Comparison of ENCODE assay signal across 1 cellular context in the genomic region with DNA sequence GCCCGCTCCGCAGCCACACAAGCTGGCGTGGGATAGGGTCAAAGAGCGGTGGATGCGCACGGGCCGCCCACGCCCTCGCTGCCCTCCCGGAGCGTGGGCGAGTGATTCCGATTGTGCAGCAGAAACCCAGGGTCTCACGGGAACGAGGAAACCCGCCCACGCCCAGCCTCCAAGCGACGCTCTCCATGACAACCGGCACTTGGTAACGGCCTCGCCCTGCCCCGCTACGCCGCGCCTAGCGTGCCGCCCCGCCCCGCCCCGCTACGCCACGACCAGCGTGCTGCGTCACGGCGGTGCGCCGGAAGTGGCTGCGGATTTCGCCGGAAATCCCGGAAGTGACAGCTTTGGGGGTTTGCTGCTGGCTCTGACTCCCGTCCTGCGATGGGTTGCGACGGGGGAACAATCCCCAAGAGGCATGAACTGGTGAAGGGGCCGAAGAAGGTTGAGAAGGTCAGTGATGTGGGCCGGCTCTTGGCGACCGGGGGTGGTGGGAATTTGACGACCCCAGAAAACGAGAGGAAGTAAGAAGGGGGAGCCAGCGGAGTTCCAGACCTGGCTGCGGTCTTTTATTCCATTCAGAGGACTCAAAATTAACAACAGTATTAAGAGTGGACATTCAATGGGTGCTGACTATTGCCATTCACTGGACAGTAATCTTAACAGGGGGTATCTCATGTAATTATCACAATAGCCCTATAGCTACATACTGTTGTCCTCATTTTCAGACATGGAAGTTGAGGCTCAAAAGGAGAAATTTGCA.
A peak's percentile ranks its signal among the peaks of the same experiment; 100 is the strongest.
TF ChIP-seq lines count a peak whose summit lies in the region.

Gene RTF2 (plus strand): TSS at position 311 of the 760 bp plus-strand sequence. CDS start 71 bp downstream, at position 382.

TF ChIP-seq in HepG2, 621 proteins besides CTCF, POLR2A, EP300 and RAD21 (continued from another document and continues in another):
- TF ChIP-seq, protein P1, sequence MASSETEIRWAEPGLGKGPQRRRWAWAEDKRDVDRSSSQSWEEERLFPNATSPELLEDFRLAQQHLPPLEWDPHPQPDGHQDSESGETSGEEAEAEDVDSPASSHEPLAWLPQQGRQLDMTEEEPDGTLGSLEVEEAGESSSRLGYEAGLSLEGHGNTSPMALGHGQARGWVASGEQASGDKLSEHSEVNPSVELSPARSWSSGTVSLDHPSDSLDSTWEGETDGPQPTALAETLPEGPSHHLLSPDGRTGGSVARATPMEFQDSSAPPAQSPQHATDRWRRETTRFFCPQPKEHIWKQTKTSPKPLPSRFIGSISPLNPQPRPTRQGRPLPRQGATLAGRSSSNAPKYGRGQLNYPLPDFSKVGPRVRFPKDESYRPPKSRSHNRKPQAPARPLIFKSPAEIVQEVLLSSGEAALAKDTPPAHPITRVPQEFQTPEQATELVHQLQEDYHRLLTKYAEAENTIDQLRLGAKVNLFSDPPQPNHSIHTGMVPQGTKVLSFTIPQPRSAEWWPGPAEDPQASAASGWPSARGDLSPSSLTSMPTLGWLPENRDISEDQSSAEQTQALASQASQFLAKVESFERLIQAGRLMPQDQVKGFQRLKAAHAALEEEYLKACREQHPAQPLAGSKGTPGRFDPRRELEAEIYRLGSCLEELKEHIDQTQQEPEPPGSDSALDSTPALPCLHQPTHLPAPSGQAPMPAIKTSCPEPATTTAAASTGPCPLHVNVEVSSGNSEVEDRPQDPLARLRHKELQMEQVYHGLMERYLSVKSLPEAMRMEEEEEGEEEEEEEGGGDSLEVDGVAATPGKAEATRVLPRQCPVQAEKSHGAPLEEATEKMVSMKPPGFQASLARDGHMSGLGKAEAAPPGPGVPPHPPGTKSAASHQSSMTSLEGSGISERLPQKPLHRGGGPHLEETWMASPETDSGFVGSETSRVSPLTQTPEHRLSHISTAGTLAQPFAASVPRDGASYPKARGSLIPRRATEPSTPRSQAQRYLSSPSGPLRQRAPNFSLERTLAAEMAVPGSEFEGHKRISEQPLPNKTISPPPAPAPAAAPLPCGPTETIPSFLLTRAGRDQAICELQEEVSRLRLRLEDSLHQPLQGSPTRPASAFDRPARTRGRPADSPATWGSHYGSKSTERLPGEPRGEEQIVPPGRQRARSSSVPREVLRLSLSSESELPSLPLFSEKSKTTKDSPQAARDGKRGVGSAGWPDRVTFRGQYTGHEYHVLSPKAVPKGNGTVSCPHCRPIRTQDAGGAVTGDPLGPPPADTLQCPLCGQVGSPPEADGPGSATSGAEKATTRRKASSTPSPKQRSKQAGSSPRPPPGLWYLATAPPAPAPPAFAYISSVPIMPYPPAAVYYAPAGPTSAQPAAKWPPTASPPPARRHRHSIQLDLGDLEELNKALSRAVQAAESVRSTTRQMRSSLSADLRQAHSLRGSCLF (CRISPR knock-in tag; IDR thresholded peaks at IDR 0.05; ENCODE audit: borderline replicate concordance) = no peak
- TF ChIP-seq ZNF709 (CRISPR knock-in tag; IDR thresholded peaks at IDR 0.05) (peak; percentile 51; the same call in 1 of the 2 replicates), ZNF609 (CRISPR knock-in tag; IDR thresholded peaks at IDR 0.05; ENCODE audit: borderline replicate concordance) (0 out of 2 replicates have a peak, but pooled peaks have one; percentile 47), U2AF2 (IDR thresholded peaks at IDR 0.05; ENCODE audit: low read depth, low read length) (peak; percentile 94; the same call in 1 of the 2 replicates), SMAD9 (CRISPR knock-in tag; IDR thresholded peaks at IDR 0.05) (no peak), IKZF5 (CRISPR knock-in tag; IDR thresholded peaks at IDR 0.05) (peak; percentile 94), ZFP36L2 (CRISPR knock-in tag; IDR thresholded peaks at IDR 0.05) (no peak), SIN3B (IDR thresholded peaks at IDR 0.05; ENCODE audit: low read length) (peak; percentile 92), U2AF1 (optimal IDR thresholded peaks at IDR 0.05; ENCODE audit: low read depth, low read length) (no peak), CCAR2 (optimal IDR thresholded peaks at IDR 0.05; ENCODE audit: low read depth, low read length) (no peak), ZBTB20 (CRISPR knock-in tag; IDR thresholded peaks at IDR 0.05; ENCODE audit: borderline replicate concordance, low read depth) (peak; percentile 78), SMAD1 (CRISPR knock-in tag; IDR thresholded peaks at IDR 0.05; ENCODE audit: borderline replicate concordance, low read depth) (peak; percentile 98; the same call in 1 of the 2 replicates), RORA (CRISPR knock-in tag; IDR thresholded peaks at IDR 0.05) (no peak), MED8 (CRISPR knock-in tag; IDR thresholded peaks at IDR 0.05; ENCODE audit: insufficient replicate concordance) (no peak), FOSL1 (CRISPR knock-in tag; IDR thresholded peaks at IDR 0.05; ENCODE audit: borderline replicate concordance) (no peak), ZFX (CRISPR knock-in tag; IDR thresholded peaks at IDR 0.05; ENCODE audit: low read depth) (peak; percentile 79), SIX4 (CRISPR knock-in tag; IDR thresholded peaks at IDR 0.05) (peak; percentile 84; the same call in 1 of the 2 replicates), SIX1 (CRISPR knock-in tag; IDR thresholded peaks at IDR 0.05; ENCODE audit: borderline replicate concordance) (no peak), POGK (CRISPR knock-in tag; conservative IDR thresholded peaks at IDR 0.05) (peak; percentile 99), GABPB1 (CRISPR knock-in tag; IDR thresholded peaks at IDR 0.05) (peak; percentile 100), WIZ (CRISPR knock-in tag; IDR thresholded peaks at IDR 0.05) (peak; percentile 99), GFI1 (CRISPR knock-in tag; IDR thresholded peaks at IDR 0.05; ENCODE audit: borderline replicate concordance) (no peak), FOXC1 (CRISPR knock-in tag; IDR thresholded peaks at IDR 0.05; ENCODE audit: borderline replicate concordance) (peak; percentile 90), BRD4 (CRISPR knock-in tag; IDR thresholded peaks at IDR 0.05) (peak; percentile 97), HMG20A (CRISPR knock-in tag; IDR thresholded peaks at IDR 0.05; ENCODE audit: borderline replicate concordance) (peak; percentile 8; the same call in 1 of the 2 replicates), MTA1 (CRISPR knock-in tag; IDR thresholded peaks at IDR 0.05; ENCODE audit: borderline replicate concordance) (peak; percentile 76)
- TF ChIP-seq, protein P2, sequence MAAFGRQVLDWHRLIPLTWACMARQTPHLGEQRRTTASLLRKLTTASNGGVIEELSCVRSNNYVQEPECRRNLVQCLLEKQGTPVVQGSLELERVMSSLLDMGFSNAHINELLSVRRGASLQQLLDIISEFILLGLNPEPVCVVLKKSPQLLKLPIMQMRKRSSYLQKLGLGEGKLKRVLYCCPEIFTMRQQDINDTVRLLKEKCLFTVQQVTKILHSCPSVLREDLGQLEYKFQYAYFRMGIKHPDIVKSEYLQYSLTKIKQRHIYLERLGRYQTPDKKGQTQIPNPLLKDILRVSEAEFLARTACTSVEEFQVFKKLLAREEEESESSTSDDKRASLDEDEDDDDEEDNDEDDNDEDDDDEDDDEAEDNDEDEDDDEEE (CRISPR knock-in tag; IDR thresholded peaks at IDR 0.05) = 0 out of 2 replicates have a peak, but pooled peaks have one; percentile 33
- TF ChIP-seq, protein P3, sequence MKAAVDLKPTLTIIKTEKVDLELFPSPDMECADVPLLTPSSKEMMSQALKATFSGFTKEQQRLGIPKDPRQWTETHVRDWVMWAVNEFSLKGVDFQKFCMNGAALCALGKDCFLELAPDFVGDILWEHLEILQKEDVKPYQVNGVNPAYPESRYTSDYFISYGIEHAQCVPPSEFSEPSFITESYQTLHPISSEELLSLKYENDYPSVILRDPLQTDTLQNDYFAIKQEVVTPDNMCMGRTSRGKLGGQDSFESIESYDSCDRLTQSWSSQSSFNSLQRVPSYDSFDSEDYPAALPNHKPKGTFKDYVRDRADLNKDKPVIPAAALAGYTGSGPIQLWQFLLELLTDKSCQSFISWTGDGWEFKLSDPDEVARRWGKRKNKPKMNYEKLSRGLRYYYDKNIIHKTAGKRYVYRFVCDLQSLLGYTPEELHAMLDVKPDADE (CRISPR knock-in tag; IDR thresholded peaks at IDR 0.05) = no peak
- TF ChIP-seq, protein P4, sequence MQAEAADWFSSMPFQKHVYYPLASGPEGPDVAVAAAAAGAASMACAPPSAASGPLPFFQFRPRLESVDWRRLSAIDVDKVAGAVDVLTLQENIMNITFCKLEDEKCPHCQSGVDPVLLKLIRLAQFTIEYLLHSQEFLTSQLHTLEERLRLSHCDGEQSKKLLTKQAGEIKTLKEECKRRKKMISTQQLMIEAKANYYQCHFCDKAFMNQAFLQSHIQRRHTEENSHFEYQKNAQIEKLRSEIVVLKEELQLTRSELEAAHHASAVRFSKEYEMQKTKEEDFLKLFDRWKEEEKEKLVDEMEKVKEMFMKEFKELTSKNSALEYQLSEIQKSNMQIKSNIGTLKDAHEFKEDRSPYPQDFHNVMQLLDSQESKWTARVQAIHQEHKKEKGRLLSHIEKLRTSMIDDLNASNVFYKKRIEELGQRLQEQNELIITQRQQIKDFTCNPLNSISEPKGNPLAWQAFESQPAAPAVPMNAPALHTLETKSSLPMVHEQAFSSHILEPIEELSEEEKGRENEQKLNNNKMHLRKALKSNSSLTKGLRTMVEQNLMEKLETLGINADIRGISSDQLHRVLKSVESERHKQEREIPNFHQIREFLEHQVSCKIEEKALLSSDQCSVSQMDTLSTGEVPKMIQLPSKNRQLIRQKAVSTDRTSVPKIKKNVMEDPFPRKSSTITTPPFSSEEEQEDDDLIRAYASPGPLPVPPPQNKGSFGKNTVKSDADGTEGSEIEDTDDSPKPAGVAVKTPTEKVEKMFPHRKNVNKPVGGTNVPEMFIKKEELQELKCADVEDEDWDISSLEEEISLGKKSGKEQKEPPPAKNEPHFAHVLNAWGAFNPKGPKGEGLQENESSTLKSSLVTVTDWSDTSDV (CRISPR knock-in tag; IDR thresholded peaks at IDR 0.05) = peak; percentile 84
- TF ChIP-seq, protein P5, sequence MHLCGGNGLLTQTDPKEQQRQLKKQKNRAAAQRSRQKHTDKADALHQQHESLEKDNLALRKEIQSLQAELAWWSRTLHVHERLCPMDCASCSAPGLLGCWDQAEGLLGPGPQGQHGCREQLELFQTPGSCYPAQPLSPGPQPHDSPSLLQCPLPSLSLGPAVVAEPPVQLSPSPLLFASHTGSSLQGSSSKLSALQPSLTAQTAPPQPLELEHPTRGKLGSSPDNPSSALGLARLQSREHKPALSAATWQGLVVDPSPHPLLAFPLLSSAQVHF (CRISPR knock-in tag; IDR thresholded peaks at IDR 0.05) = peak; percentile 86
